Comparison of ENCODE assay signal across 12 cellular contexts in genomic region chr10:44860811-44861751, GRCh38. TPM values are rescaled to one million over a fixed set of nuclear protein-coding genes. Genes with fewer than 3 reads are reported as not detected.
DNase-seq lines count a peak whose midpoint lies in the region; ATAC-seq, FAIRE-seq and TF ChIP-seq lines count a peak whose summit lies in the region.
"Had no signal": no experiment of that assay in that cellular context is flagged by ENCODE, and none has a peak within 500 bp of the region (broad histone marks: within the 10 kb centered on the region; RNA-seq: fewer than 3 reads in every experiment).

No MANE protein-coding gene starts in this region.

- ATAC-seq in left colon = no peak
- ATAC-seq: mucosa of descending colon had no signal

- H3K4me3 ChIP-seq in H7 (ENCODE audit: insufficient read depth, low read depth, low read length) (no peak overlapping the region), adipocyte (ENCODE audit: low read length) (no peak overlapping the region), uterus (no peak overlapping the region), WERI-Rb-1 (ENCODE audit: low read depth, low read length) (no peak overlapping the region)
- H3K4me3 ChIP-seq: mucosa of descending colon had no signal

- no peak for FAIRE-seq in GM12892 (lab: Jason Lieb, UNC)

- no peaks in the 10 kb centered on the region for H3K36me3 ChIP-seq in H7 (replicated peaks; ENCODE audit: control insufficient read depth, insufficient read depth, low read length)
- no peaks in the 10 kb centered on the region for H3K36me3 ChIP-seq in adipocyte (ENCODE audit: control insufficient read depth, insufficient read depth, low read length, severe bottlenecking)
- no peaks in the 10 kb centered on the region for H3K36me3 ChIP-seq in uterus
- no peaks in the 10 kb centered on the region for H3K36me3 ChIP-seq in WERI-Rb-1

- TF ChIP-seq CTCF in uterus (IDR thresholded peaks at IDR 0.05) (no peak), WERI-Rb-1 (IDR thresholded peaks at IDR 0.05; ENCODE audit: low read depth, low read length) (no peak)

- H3K9me3 ChIP-seq in adipocyte (ENCODE audit: control insufficient read depth, low read length) (no peaks in the 10 kb centered on the region), uterus (no peaks in the 10 kb centered on the region), WERI-Rb-1 (ENCODE audit: severe bottlenecking) (peaks cover 4% of the 10 kb centered on the region)
- H3K9me3 ChIP-seq: mucosa of descending colon had no signal

- intact Hi-C loops in uterus (cut with DNase I; ENCODE audit: low total_unique reads) (no loop called here), left colon (cut with DNase I, micrococcal nuclease) (no loop called here)

- DNase-seq in H7 (peak; percentile 30), adipocyte (ENCODE audit: low read depth) (peak; percentile 91), iris pigment epithelial cell (ENCODE audit: low read depth) (peak; percentile 75), uterus (peak; percentile 39 to 46), GM12892 (ENCODE audit: insufficient read length) (no peak), left colon (no peak), WERI-Rb-1 (no peak)
- DNase-seq: activated CD4-positive, CD25-positive, alpha-beta regulatory T cell treated with anti-CD3 and anti-CD28 coated beads, Interleukin-2, amount 50 U/mL, for 72 hours; DMS79 treated with DMSO at 0.1 percent for 48 hours; KG1; mucosa of descending colon had no signal

- peak overlapping the region; percentile 39 for H3K9ac ChIP-seq in adipocyte (ENCODE audit: low read length)

- no peak for TF ChIP-seq POLR2A in uterus (IDR thresholded peaks at IDR 0.05)
- no peak for TF ChIP-seq POLR2A in GM12892 (IDR thresholded peaks at IDR 0.05; ENCODE audit: low read depth, low read length)

- H3K27ac ChIP-seq in uterus = no peak overlapping the region
- H3K27ac ChIP-seq in WERI-Rb-1 = no peak overlapping the region

- peaks cover 19% of the 10 kb centered on the region for H3K27me3 ChIP-seq in H7 (ENCODE audit: control insufficient read depth, insufficient read depth, low read length)
- no peaks in the 10 kb centered on the region for H3K27me3 ChIP-seq in adipocyte (replicated peaks; ENCODE audit: control insufficient read depth, insufficient read depth, low read length)
- no peaks in the 10 kb centered on the region for H3K27me3 ChIP-seq in uterus
- H3K27me3 ChIP-seq in WERI-Rb-1 (ENCODE audit: insufficient read depth, low read depth, severe bottlenecking) = peaks cover 21% of the 10 kb centered on the region

- H3K4me1 ChIP-seq in adipocyte (ENCODE audit: control insufficient read depth, insufficient read depth, low read length) (peaks cover 36% of the 10 kb centered on the region), uterus (no peaks in the 10 kb centered on the region)

RNA-seq across cellular contexts. Expression of gene TMEM72, which starts 50.1 kb away (rescaled TPM):
- not detected in 2 replicates for total RNA-seq in H7 (2014; rRNA removed; shearing (Covaris generic))
- total RNA-seq in uterus (under 1 TPM in 1 of 4 donors, not detected in 3; 0.69 TPM), left colon (10 to 100 TPM; 25.0 to 33.1 TPM)
- polyA plus RNA-seq in GM12892 (2012; ENCODE audit: missing spikeins) = 0.08 TPM
- total RNA-seq: urinary bladder had no signal
- polyA plus RNA-seq: urinary bladder had no signal

Comparison
In these comparisons a context has a peak if more than half of its experiments do, and no peak if none do; other contexts are left out.
1. DNase-seq: peak in H7 (single experiment), adipocyte (single experiment), iris pigment epithelial cell (single experiment) and uterus (2 of 2); none in GM12892 (single experiment), left colon (0 of 2) and WERI-Rb-1 (single experiment).
2. RNA of gene TMEM72, which starts 50.1 kb away (total RNA-seq): 25.0 to 33.1 TPM in left colon; not detected in H7 and 0.69 TPM in uterus; every median in the first group is over 10 times any median in the second.